Comparison of ENCODE assay signal across 27 cellular contexts in genomic region chr9:5352637-5353248, GRCh38. TPM values are rescaled to one million over a fixed set of nuclear protein-coding genes. Genes with fewer than 3 reads are reported as not detected.
DNase-seq lines count a peak whose midpoint lies in the region; ATAC-seq and TF ChIP-seq lines count a peak whose summit lies in the region.
"Had no signal": no experiment of that assay in that cellular context is flagged by ENCODE, and none has a peak within 500 bp of the region (broad histone marks: within the 10 kb centered on the region; RNA-seq: fewer than 3 reads in every experiment).

No MANE protein-coding gene starts in this region.

- H3K27me3 ChIP-seq in mesendoderm (ENCODE audit: insufficient read depth, low read length, poor library complexity) = no peaks in the 10 kb centered on the region
- H3K27me3 ChIP-seq: cardiac muscle cell, hepatocyte, left lung, right lobe of liver had no signal

- no peak overlapping the region for H3K18ac ChIP-seq in mesendoderm (ENCODE audit: low read length)

- H3K9ac ChIP-seq in mesendoderm (ENCODE audit: low read length) = no peak overlapping the region

- no peak overlapping the region for H4K5ac ChIP-seq in mesendoderm (ENCODE audit: low read length)

- peak overlapping the region; percentile 12 for H3K27ac ChIP-seq in mesendoderm (ENCODE audit: low read depth, low read length)
- H3K27ac ChIP-seq: cardiac muscle cell, hepatocyte, left lung, right lobe of liver had no signal

- H2BK5ac ChIP-seq in mesendoderm (ENCODE audit: low read length) = no peak overlapping the region

- H3K4me2 ChIP-seq in mesendoderm (ENCODE audit: low read length) = no peak overlapping the region
- H3K4me2 ChIP-seq: hepatocyte had no signal

- peaks cover 13% of the 10 kb centered on the region for H3K9me3 Mint-ChIP-seq in activated CD4-positive, alpha-beta T cell treated with anti-CD3 and anti-CD28 coated beads for 36 hours (ENCODE audit: low read depth)
- peaks cover 22% of the 10 kb centered on the region for H3K9me3 Mint-ChIP-seq in activated CD8-positive, alpha-beta T cell treated with anti-CD3 and anti-CD28 coated beads, Interleukin-2, amount 10 ng/mL, durations not matched to agents 7 days and 5 days (ENCODE audit: insufficient read depth)

- H3K36me3 ChIP-seq in mesendoderm (ENCODE audit: control insufficient read depth, insufficient read depth, low read length) = no peaks in the 10 kb centered on the region
- H3K36me3 ChIP-seq: cardiac muscle cell, right lobe of liver had no signal

- H3K4me1 ChIP-seq in mesendoderm (ENCODE audit: control insufficient read depth, low read depth, low read length) = peaks cover 7% of the 10 kb centered on the region
- H3K4me1 ChIP-seq: left lung, right lobe of liver had no signal

- H3K56ac ChIP-seq in mesendoderm (ENCODE audit: low read length) = no peak overlapping the region

- H2AK5ac ChIP-seq in mesendoderm (ENCODE audit: low read length) = no peak overlapping the region

- peak; percentile 72 for ATAC-seq in activated CD4-positive, alpha-beta T cell treated with anti-CD3 and anti-CD28 coated beads for 36 hours
- ATAC-seq in activated CD8-positive, alpha-beta T cell treated with anti-CD3 and anti-CD28 coated beads, Interleukin-2, amount 10 ng/mL, durations not matched to agents 7 days and 5 days = peak; percentile 94
- no peak for ATAC-seq in GM19397 (IDR thresholded peaks at IDR 0.05; ENCODE audit: unreplicated experiment)
- ATAC-seq: left lung, Panc1, right lobe of liver had no signal

- no peak overlapping the region for H2BK120ac ChIP-seq in mesendoderm (ENCODE audit: low read depth, low read length)

- no peaks in the 10 kb centered on the region for H3K79me1 ChIP-seq in mesendoderm (ENCODE audit: low read length)

- H3K27ac Mint-ChIP-seq in activated CD4-positive, alpha-beta T cell treated with anti-CD3 and anti-CD28 coated beads for 36 hours = peak overlapping the region; percentile 52
- H3K27ac Mint-ChIP-seq in activated CD8-positive, alpha-beta T cell treated with anti-CD3 and anti-CD28 coated beads, Interleukin-2, amount 10 ng/mL, durations not matched to agents 7 days and 5 days = peak overlapping the region; percentile 84

- CTCF ChIA-PET in activated CD4-positive, alpha-beta T cell treated with anti-CD3 and anti-CD28 coated beads for 36 hours (lab: Charles Lee) = interaction anchor here (1.0 to 3.7 kb wide), 3 partner anchors 8 to 490 kb away, joined by 3 to 19 read pairs (median 3); no protein-coding TSS in a partner anchor
- CTCF ChIA-PET in activated CD8-positive, alpha-beta T cell treated with anti-CD3 and anti-CD28 coated beads, Interleukin-2, amount 10 ng/mL, durations not matched to agents 7 days and 5 days (lab: Charles Lee) = interaction anchor here (0.6 to 1.9 kb wide), 12 partner anchors 9 to 589 kb away, joined by 3 to 6 read pairs (median 4); partner anchors contain the start of genes CD274 and RLN1

- H2BK15ac ChIP-seq in mesendoderm (replicated peaks; ENCODE audit: low read depth) = no peak overlapping the region

- no peak for TF ChIP-seq CTCF in GM12865 (IDR thresholded peaks at IDR 0.05; ENCODE audit: insufficient read depth, low read depth, low read length, missing control alignments)

- DNase-seq in activated CD4-positive, alpha-beta T cell treated with anti-CD3 and anti-CD28 coated beads for 36 hours = no peak
- DNase-seq in activated CD4-positive, alpha-beta T cell treated with anti-CD3 and anti-CD28 coated beads, Interleukin-2, amount 50 U/mL, for 1 hour = no peak
- DNase-seq in GM12865 (ENCODE audit: low read depth) = peak; percentile 25
- peak; percentile 63 for DNase-seq in activated CD8-positive, alpha-beta T cell treated with anti-CD3 and anti-CD28 coated beads, Interleukin-2, amount 10 ng/mL, durations not matched to agents 7 days and 5 days
- no peak for DNase-seq in mesendoderm
- no peak for DNase-seq in cardiac septum (ENCODE audit: low spot score)
- DNase-seq in NCI-H748 treated with DMSO at 0.1 percent for 48 hours (lab: John Stamatoyannopoulos, UW) = no peak
- DNase-seq: activated CD8-positive, alpha-beta memory T cell treated with anti-CD3 and anti-CD28 coated beads for 24 hours; AML-193; erythroblast; foreskin fibroblast; HCEC 1CT; left lung; NCI-H146; NCI-H524; posterior cingulate gyrus; right lobe of liver; SIG-M5 had no signal

- no peaks in the 10 kb centered on the region for H3K79me2 ChIP-seq in mesendoderm (ENCODE audit: control insufficient read depth, insufficient read depth, low read length)
- H3K79me2 ChIP-seq: hepatocyte had no signal

- POLR2A ChIA-PET in activated CD4-positive, alpha-beta T cell treated with anti-CD3 and anti-CD28 coated beads for 36 hours (lab: Charles Lee) = no interaction called here
- POLR2A ChIA-PET in activated CD8-positive, alpha-beta T cell treated with anti-CD3 and anti-CD28 coated beads, Interleukin-2, amount 10 ng/mL, durations not matched to agents 7 days and 5 days (lab: Charles Lee) = no interaction called here

- no CpG with 5 or more reads among the region's 1 CpG for WGBS in mesendoderm (ENCODE audit: extremely low coverage, insufficient coverage, low lambda C conversion rate)

- H3K36me3 Mint-ChIP-seq in activated CD4-positive, alpha-beta T cell treated with anti-CD3 and anti-CD28 coated beads for 36 hours (ENCODE audit: low read depth) = peaks cover 18% of the 10 kb centered on the region
- peaks cover 42% of the 10 kb centered on the region for H3K36me3 Mint-ChIP-seq in activated CD8-positive, alpha-beta T cell treated with anti-CD3 and anti-CD28 coated beads, Interleukin-2, amount 10 ng/mL, durations not matched to agents 7 days and 5 days (ENCODE audit: low read depth)

- H3K23ac ChIP-seq in mesendoderm (ENCODE audit: low read length) = no peak overlapping the region

- intact Hi-C loops in activated CD4-positive, alpha-beta T cell treated with anti-CD3 and anti-CD28 coated beads for 36 hours (cut with DNase I, micrococcal nuclease) = no loop called here
- intact Hi-C loops in cardiac septum (cut with DNase I) = no loop called here

- H4K8ac ChIP-seq in mesendoderm (ENCODE audit: low read depth, low read length) = no peak overlapping the region

- no peak overlapping the region for H3K4me3 ChIP-seq in GM12865 (ENCODE audit: low read depth, low read length)
- H3K4me3 ChIP-seq in mesendoderm (ENCODE audit: low read length) = no peak overlapping the region
- H3K4me3 ChIP-seq: cardiac muscle cell, hepatocyte, left lung, right lobe of liver had no signal

- no peak overlapping the region for H3K4ac ChIP-seq in mesendoderm (ENCODE audit: low read depth, low read length)

- H3K4me3 Mint-ChIP-seq in activated CD4-positive, alpha-beta T cell treated with anti-CD3 and anti-CD28 coated beads for 36 hours = no peak overlapping the region
- peak overlapping the region; percentile 56 for H3K4me3 Mint-ChIP-seq in activated CD8-positive, alpha-beta T cell treated with anti-CD3 and anti-CD28 coated beads, Interleukin-2, amount 10 ng/mL, durations not matched to agents 7 days and 5 days
- H3K4me3 Mint-ChIP-seq: mesothelial cell of epicardium had no signal

- H3K4me1 Mint-ChIP-seq in activated CD4-positive, alpha-beta T cell treated with anti-CD3 and anti-CD28 coated beads for 36 hours = peaks cover 36% of the 10 kb centered on the region
- H3K4me1 Mint-ChIP-seq in activated CD8-positive, alpha-beta T cell treated with anti-CD3 and anti-CD28 coated beads, Interleukin-2, amount 10 ng/mL, durations not matched to agents 7 days and 5 days (ENCODE audit: low read depth) = peaks cover 36% of the 10 kb centered on the region

- no peaks in the 10 kb centered on the region for H3K27me3 Mint-ChIP-seq in activated CD4-positive, alpha-beta T cell treated with anti-CD3 and anti-CD28 coated beads for 36 hours
- no peaks in the 10 kb centered on the region for H3K27me3 Mint-ChIP-seq in activated CD8-positive, alpha-beta T cell treated with anti-CD3 and anti-CD28 coated beads, Interleukin-2, amount 10 ng/mL, durations not matched to agents 7 days and 5 days (ENCODE audit: low read depth)

RNA-seq across cellular contexts. Expression of gene RLN1, which starts 13.1 kb away (rescaled TPM):
- total RNA-seq in activated CD4-positive, alpha-beta T cell treated with anti-CD3 and anti-CD28 coated beads for 36 hours = 1 to 10 TPM; 1.6 to 2.2 TPM
- 1 to 10 TPM; 1.3 to 1.5 TPM for total RNA-seq in activated CD8-positive, alpha-beta T cell treated with anti-CD3 and anti-CD28 coated beads, Interleukin-2, amount 10 ng/mL, durations not matched to agents 7 days and 5 days
- 0.58 TPM for polyA plus RNA-seq in mesendoderm (2013, experiment 1 of 2)
- 0.73 TPM for polyA plus RNA-seq in mesendoderm (2013, experiment 2 of 2)
- 0.32 TPM for total RNA-seq in cardiac septum
- total RNA-seq: A172, cardiac muscle cell, hepatocyte, right lobe of liver, ureter had no signal
- polyA plus RNA-seq: neural cell had no signal

RNA-seq across cellular contexts. Expression of gene RLN2, which starts 48.2 kb away (rescaled TPM):
- total RNA-seq in activated CD4-positive, alpha-beta T cell treated with anti-CD3 and anti-CD28 coated beads for 36 hours = 1 to 10 TPM; 4.9 to 6.9 TPM
- total RNA-seq in activated CD8-positive, alpha-beta T cell treated with anti-CD3 and anti-CD28 coated beads, Interleukin-2, amount 10 ng/mL, durations not matched to agents 7 days and 5 days = 1 to 10 TPM; 2.2 to 2.8 TPM
- polyA plus RNA-seq in mesendoderm (2013, experiment 1 of 2) = 3.2 TPM
- polyA plus RNA-seq in mesendoderm (2013, experiment 2 of 2) = 3.1 TPM
- total RNA-seq in cardiac septum = 0.35 TPM
- total RNA-seq: A172, Daoy, right lobe of liver had no signal
- polyA plus RNA-seq: neural cell had no signal

Comparison
In these comparisons a context has a peak if more than half of its experiments do, and no peak if none do; other contexts are left out.
1. DNase-seq: peak in GM12865 (single experiment) and activated CD8-positive, alpha-beta T cell treated with anti-CD3 and anti-CD28 coated beads, Interleukin-2, amount 10 ng/mL, durations not matched to agents 7 days and 5 days (single experiment); none in activated CD4-positive, alpha-beta T cell treated with anti-CD3 and anti-CD28 coated beads for 36 hours (single experiment), activated CD4-positive, alpha-beta T cell treated with anti-CD3 and anti-CD28 coated beads, Interleukin-2, amount 50 U/mL, for 1 hour (single experiment), mesendoderm (single experiment), cardiac septum (single experiment) and NCI-H748 treated with DMSO at 0.1 percent for 48 hours (single experiment).